Comparison of ENCODE assay signal across 9 cellular contexts in the genomic region with DNA sequence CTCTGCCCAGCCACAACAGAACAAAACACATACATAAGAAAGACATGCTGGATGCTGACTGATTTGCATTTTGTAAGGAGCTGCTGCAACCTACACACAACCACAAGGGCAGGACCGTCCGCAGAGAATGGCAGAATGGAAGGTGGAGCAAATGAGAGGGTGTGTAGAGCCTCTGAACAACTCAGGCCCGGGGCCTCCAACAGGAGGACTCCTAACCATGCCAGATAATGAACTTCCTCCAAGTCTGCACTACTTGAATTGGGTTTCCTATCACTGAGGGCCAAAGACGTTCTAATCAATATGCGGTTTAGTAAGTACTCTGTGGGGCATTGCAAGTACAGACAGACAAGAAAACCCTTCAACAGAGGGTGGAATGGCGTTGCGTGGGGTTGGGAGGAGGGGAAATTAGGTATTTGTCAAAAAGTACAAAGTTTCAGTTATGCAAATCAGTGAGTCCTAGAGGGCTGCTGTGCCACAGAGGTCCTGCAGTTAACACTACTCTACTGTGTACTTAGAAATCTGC.
DNase-seq lines count a peak whose midpoint lies in the region; ATAC-seq lines count a peak whose summit lies in the region.
"Had no signal": no experiment of that assay in that cellular context is flagged by ENCODE, and none has a peak within 500 bp of the region (broad histone marks: within the 10 kb centered on the region; RNA-seq: fewer than 3 reads in every experiment).

No MANE protein-coding gene starts in this region.

- H3K36me3 Mint-ChIP-seq in T-helper 1 cell treated with Interleukin-12 subunit alpha and Interleukin-12 subunit beta and Interleukin-4 antibody, amounts not matched to agents 30 μg/mL and 1 μg/mL, for 36 hours (ENCODE audit: low read depth) = peaks cover 46% of the 10 kb centered on the region

- peaks cover 81% of the 10 kb centered on the region for H3K4me1 Mint-ChIP-seq in T-helper 1 cell treated with Interleukin-12 subunit alpha and Interleukin-12 subunit beta and Interleukin-4 antibody, amounts not matched to agents 30 μg/mL and 1 μg/mL, for 36 hours (ENCODE audit: low read depth)

- H3K4me3 Mint-ChIP-seq in T-helper 1 cell treated with Interleukin-12 subunit alpha and Interleukin-12 subunit beta and Interleukin-4 antibody, amounts not matched to agents 30 μg/mL and 1 μg/mL, for 36 hours = peak overlapping the region; percentile 16

- no peaks in the 10 kb centered on the region for H3K9me3 Mint-ChIP-seq in T-helper 1 cell treated with Interleukin-12 subunit alpha and Interleukin-12 subunit beta and Interleukin-4 antibody, amounts not matched to agents 30 μg/mL and 1 μg/mL, for 36 hours

- ATAC-seq in HG02885 (IDR thresholded peaks at IDR 0.05; ENCODE audit: poor library complexity, unreplicated experiment) = peak; percentile 84

- H3K27me3 Mint-ChIP-seq in T-helper 1 cell treated with Interleukin-12 subunit alpha and Interleukin-12 subunit beta and Interleukin-4 antibody, amounts not matched to agents 30 μg/mL and 1 μg/mL, for 36 hours (ENCODE audit: low read depth) = no peaks in the 10 kb centered on the region

- peak; percentile 31 for DNase-seq in stimulated activated naive CD4-positive, alpha-beta T cell treated with Interleukin-2 at 50 U/mL for 16 hours (lab: John Stamatoyannopoulos, UW)
- no peak for DNase-seq in stimulated activated naive CD4-positive, alpha-beta T cell (lab: John Stamatoyannopoulos, UW)
- DNase-seq in DMS153 (lab: John Stamatoyannopoulos, UW) (no peak), SIG-M5 treated with dmso at 0.1 percent for 504 hours (lab: John Stamatoyannopoulos, UW; ENCODE audit: unreplicated experiment) (no peak), NCI-H2196 (lab: John Stamatoyannopoulos, UW; ENCODE audit: unreplicated experiment) (no peak), cerebellar nuclear complex (lab: John Stamatoyannopoulos, UW) (no peak)
- DNase-seq: EL had no signal

- H3K27ac Mint-ChIP-seq in T-helper 1 cell treated with Interleukin-12 subunit alpha and Interleukin-12 subunit beta and Interleukin-4 antibody, amounts not matched to agents 30 μg/mL and 1 μg/mL, for 36 hours = peak overlapping the region; percentile 42
